ENCODE assay signal across 3 cellular contexts in genomic region chr2:3587021-3587420, GRCh38.
TF ChIP-seq lines count a peak whose summit lies in the region.

No MANE protein-coding gene starts in this region.

TF ChIP-seq in A549, 52 proteins besides CTCF, POLR2A, EP300 and RAD21:
- no peak for TF ChIP-seq JUNB (IDR thresholded peaks at IDR 0.05)
- TF ChIP-seq, protein P1, sequence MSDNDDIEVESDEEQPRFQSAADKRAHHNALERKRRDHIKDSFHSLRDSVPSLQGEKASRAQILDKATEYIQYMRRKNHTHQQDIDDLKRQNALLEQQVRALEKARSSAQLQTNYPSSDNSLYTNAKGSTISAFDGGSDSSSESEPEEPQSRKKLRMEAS (IDR thresholded peaks at IDR 0.05), result no peak
- TF ChIP-seq NFE2L2 (conservative IDR thresholded peaks at IDR 0.05; ENCODE audit: low read length), result no peak
- TF ChIP-seq ZFP36 (IDR thresholded peaks at IDR 0.05; ENCODE audit: borderline replicate concordance, partially characterized antibody), result no peak
- TF ChIP-seq, protein P2, sequence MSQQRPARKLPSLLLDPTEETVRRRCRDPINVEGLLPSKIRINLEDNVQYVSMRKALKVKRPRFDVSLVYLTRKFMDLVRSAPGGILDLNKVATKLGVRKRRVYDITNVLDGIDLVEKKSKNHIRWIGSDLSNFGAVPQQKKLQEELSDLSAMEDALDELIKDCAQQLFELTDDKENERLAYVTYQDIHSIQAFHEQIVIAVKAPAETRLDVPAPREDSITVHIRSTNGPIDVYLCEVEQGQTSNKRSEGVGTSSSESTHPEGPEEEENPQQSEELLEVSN (IDR thresholded peaks at IDR 0.05; ENCODE audit: borderline replicate concordance, low read depth), result no peak
- no peak for TF ChIP-seq CBX2 (IDR thresholded peaks at IDR 0.05; ENCODE audit: borderline replicate concordance, low read depth)

TF ChIP-seq in HCT116, 20 proteins besides CTCF, POLR2A, EP300 and RAD21:
- TF ChIP-seq ZFX (IDR thresholded peaks at IDR 0.05) (no peak), SIN3A (IDR thresholded peaks at IDR 0.05; ENCODE audit: low read depth) (no peak), ZNF274 (IDR thresholded peaks at IDR 0.05; ENCODE audit: low read depth, low read length) (no peak), SRF (IDR thresholded peaks at IDR 0.05; ENCODE audit: low read depth) (no peak), POLR2AphosphoS5 (IDR thresholded peaks at IDR 0.05; ENCODE audit: low read depth, low read length) (no peak), ELF1 (IDR thresholded peaks at IDR 0.05; ENCODE audit: borderline replicate concordance, low read depth) (no peak), EGR1 (IDR thresholded peaks at IDR 0.05; ENCODE audit: low read depth) (no peak), REST (IDR thresholded peaks at IDR 0.05; ENCODE audit: low read depth) (no peak), ZBTB33 (IDR thresholded peaks at IDR 0.05; ENCODE audit: extremely low read depth, insufficient replicate concordance, low read length) (no peak), FOSL1 (IDR thresholded peaks at IDR 0.05; ENCODE audit: low read depth) (no peak), EZH2phosphoT487 (IDR thresholded peaks at IDR 0.05; ENCODE audit: borderline replicate concordance) (no peak), YY1 (IDR thresholded peaks at IDR 0.05; ENCODE audit: extremely low read depth, insufficient replicate concordance, low read depth, low read length) (no peak), JUND (IDR thresholded peaks at IDR 0.05) (no peak), CBX3 (IDR thresholded peaks at IDR 0.05; ENCODE audit: low read depth) (no peak)
- TF ChIP-seq, protein P1 (IDR thresholded peaks at IDR 0.05), result no peak
- TF ChIP-seq, protein P3, sequence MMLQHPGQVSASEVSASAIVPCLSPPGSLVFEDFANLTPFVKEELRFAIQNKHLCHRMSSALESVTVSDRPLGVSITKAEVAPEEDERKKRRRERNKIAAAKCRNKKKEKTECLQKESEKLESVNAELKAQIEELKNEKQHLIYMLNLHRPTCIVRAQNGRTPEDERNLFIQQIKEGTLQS (IDR thresholded peaks at IDR 0.05), result no peak

TF ChIP-seq in GM23338, 12 proteins besides CTCF, POLR2A, EP300 and RAD21:
- TF ChIP-seq JUNB (IDR thresholded peaks at IDR 0.05; ENCODE audit: unreplicated experiment), result no peak
